ENCODE assay signal across 1 cellular context in the genomic region with DNA sequence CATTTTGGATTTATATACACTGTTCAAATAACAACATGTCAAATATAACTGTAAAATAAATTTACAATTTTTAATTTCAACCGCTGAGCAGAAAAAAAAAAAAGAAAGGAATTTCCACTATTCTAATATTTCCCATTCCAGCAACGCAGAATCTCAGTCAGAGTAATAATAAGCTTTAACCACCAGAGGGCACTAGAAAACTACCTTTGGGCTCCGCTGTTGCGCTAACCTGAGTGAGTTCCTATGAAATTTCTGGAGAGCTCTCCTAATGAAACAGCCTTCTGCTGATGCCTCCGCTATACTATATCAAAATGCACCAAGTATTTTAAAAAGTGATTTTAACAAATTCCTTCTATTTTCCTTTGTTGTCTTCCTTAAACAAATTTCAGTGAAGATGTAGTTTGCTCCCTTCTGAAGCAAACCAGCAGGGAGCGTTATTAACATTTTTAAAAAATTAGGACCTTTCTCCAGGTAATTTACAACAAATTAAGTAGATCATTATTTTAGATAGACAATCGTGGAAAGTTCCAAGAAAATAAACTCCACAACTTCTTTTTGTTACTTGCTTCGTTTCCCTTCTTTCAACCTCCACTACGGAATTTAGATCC.
TF ChIP-seq lines count a peak whose summit lies in the region.

No MANE protein-coding gene starts in this region.

TF ChIP-seq in K562, 482 proteins besides CTCF, POLR2A, EP300 and RAD21 (continued from another document and continues in another):
- TF ChIP-seq ZNF609 (CRISPR knock-in tag; IDR thresholded peaks at IDR 0.05; ENCODE audit: borderline replicate concordance): no peak
- TF ChIP-seq CBX3 (IDR thresholded peaks at IDR 0.05; ENCODE audit: borderline replicate concordance in 1 of 2, low read length in 2 of 2): 0 out of 3 replicates have a peak, but pooled peaks of 1 of the 2 experiments have one; percentile 65
- no peak for TF ChIP-seq POLR2G (IDR thresholded peaks at IDR 0.05; ENCODE audit: low read depth, low read length)
- TF ChIP-seq CEBPZ (IDR thresholded peaks at IDR 0.05; ENCODE audit: borderline replicate concordance, low read depth, low read length): no peak
- TF ChIP-seq MNT (conservative IDR thresholded peaks at IDR 0.05): no peak
- no peak for TF ChIP-seq ZNF3 (CRISPR knock-in tag; IDR thresholded peaks at IDR 0.05)
- TF ChIP-seq, protein P1, sequence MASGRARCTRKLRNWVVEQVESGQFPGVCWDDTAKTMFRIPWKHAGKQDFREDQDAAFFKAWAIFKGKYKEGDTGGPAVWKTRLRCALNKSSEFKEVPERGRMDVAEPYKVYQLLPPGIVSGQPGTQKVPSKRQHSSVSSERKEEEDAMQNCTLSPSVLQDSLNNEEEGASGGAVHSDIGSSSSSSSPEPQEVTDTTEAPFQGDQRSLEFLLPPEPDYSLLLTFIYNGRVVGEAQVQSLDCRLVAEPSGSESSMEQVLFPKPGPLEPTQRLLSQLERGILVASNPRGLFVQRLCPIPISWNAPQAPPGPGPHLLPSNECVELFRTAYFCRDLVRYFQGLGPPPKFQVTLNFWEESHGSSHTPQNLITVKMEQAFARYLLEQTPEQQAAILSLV (tag; IDR thresholded peaks at IDR 0.05): no peak
- no peak for TF ChIP-seq ZNF764 (CRISPR knock-in tag; IDR thresholded peaks at IDR 0.05; ENCODE audit: low read depth)
- TF ChIP-seq SMAD2 (IDR thresholded peaks at IDR 0.05; ENCODE audit: low read depth, low read length): no peak
- TF ChIP-seq JUND (IDR thresholded peaks at IDR 0.05; ENCODE audit: borderline replicate concordance, low read depth, low read length): peak; percentile 37; the same call in 1 of the 2 replicates
- no peak for TF ChIP-seq JUND (tag; IDR thresholded peaks at IDR 0.05; ENCODE audit: borderline replicate concordance, low read depth, low read length)
- TF ChIP-seq ZNF24 (IDR thresholded peaks at IDR 0.05): no peak
- TF ChIP-seq STAT6 (CRISPR knock-in tag; IDR thresholded peaks at IDR 0.05): no peak
- TF ChIP-seq FOXM1 (IDR thresholded peaks at IDR 0.05; ENCODE audit: low read depth): no peak
- no peak for TF ChIP-seq FOXM1 (CRISPR knock-in tag; IDR thresholded peaks at IDR 0.05; ENCODE audit: low read depth)
- no peak for TF ChIP-seq TAF9B (IDR thresholded peaks at IDR 0.05; ENCODE audit: partially characterized antibody)
- TF ChIP-seq, protein P2, sequence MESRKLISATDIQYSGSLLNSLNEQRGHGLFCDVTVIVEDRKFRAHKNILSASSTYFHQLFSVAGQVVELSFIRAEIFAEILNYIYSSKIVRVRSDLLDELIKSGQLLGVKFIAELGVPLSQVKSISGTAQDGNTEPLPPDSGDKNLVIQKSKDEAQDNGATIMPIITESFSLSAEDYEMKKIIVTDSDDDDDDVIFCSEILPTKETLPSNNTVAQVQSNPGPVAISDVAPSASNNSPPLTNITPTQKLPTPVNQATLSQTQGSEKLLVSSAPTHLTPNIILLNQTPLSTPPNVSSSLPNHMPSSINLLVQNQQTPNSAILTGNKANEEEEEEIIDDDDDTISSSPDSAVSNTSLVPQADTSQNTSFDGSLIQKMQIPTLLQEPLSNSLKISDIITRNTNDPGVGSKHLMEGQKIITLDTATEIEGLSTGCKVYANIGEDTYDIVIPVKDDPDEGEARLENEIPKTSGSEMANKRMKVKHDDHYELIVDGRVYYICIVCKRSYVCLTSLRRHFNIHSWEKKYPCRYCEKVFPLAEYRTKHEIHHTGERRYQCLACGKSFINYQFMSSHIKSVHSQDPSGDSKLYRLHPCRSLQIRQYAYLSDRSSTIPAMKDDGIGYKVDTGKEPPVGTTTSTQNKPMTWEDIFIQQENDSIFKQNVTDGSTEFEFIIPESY (CRISPR knock-in tag; IDR thresholded peaks at IDR 0.05): peak; percentile 100
- no peak for TF ChIP-seq BRD4 (IDR thresholded peaks at IDR 0.05)
- TF ChIP-seq, protein P3, sequence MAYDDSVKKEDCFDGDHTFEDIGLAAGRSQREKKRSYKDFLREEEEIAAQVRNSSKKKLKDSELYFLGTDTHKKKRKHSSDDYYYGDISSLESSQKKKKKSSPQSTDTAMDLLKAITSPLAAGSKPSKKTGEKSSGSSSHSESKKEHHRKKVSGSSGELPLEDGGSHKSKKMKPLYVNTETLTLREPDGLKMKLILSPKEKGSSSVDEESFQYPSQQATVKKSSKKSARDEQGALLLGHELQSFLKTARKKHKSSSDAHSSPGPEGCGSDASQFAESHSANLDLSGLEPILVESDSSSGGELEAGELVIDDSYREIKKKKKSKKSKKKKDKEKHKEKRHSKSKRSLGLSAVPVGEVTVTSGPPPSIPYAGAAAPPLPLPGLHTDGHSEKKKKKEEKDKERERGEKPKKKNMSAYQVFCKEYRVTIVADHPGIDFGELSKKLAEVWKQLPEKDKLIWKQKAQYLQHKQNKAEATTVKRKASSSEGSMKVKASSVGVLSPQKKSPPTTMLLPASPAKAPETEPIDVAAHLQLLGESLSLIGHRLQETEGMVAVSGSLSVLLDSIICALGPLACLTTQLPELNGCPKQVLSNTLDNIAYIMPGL (CRISPR knock-in tag; IDR thresholded peaks at IDR 0.05): no peak
- TF ChIP-seq MAX (CRISPR knock-in tag; IDR thresholded peaks at IDR 0.05): no peak
- TF ChIP-seq TAF7 (tag; IDR thresholded peaks at IDR 0.05): no peak
- no peak for TF ChIP-seq POU5F1 (IDR thresholded peaks at IDR 0.05; ENCODE audit: borderline replicate concordance, low read depth, low read length, partially characterized antibody)
- 0 out of 2 replicates have a peak, but pooled peaks have one; percentile 16 for TF ChIP-seq KLF16 (IDR thresholded peaks at IDR 0.05)
- TF ChIP-seq NR2C2 (CRISPR knock-in tag; IDR thresholded peaks at IDR 0.05): no peak
- TF ChIP-seq NR2C2 (tag; IDR thresholded peaks at IDR 0.05): no peak
- TF ChIP-seq, protein P4, sequence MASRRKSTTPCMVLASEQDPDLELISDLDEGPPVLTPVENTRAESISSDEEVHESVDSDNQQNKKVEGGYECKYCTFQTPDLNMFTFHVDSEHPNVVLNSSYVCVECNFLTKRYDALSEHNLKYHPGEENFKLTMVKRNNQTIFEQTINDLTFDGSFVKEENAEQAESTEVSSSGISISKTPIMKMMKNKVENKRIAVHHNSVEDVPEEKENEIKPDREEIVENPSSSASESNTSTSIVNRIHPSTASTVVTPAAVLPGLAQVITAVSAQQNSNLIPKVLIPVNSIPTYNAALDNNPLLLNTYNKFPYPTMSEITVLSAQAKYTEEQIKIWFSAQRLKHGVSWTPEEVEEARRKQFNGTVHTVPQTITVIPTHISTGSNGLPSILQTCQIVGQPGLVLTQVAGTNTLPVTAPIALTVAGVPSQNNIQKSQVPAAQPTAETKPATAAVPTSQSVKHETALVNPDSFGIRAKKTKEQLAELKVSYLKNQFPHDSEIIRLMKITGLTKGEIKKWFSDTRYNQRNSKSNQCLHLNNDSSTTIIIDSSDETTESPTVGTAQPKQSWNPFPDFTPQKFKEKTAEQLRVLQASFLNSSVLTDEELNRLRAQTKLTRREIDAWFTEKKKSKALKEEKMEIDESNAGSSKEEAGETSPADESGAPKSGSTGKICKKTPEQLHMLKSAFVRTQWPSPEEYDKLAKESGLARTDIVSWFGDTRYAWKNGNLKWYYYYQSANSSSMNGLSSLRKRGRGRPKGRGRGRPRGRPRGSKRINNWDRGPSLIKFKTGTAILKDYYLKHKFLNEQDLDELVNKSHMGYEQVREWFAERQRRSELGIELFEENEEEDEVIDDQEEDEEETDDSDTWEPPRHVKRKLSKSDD (conservative IDR thresholded peaks at IDR 0.05; ENCODE audit: low read length): no peak
- TF ChIP-seq, protein P5, sequence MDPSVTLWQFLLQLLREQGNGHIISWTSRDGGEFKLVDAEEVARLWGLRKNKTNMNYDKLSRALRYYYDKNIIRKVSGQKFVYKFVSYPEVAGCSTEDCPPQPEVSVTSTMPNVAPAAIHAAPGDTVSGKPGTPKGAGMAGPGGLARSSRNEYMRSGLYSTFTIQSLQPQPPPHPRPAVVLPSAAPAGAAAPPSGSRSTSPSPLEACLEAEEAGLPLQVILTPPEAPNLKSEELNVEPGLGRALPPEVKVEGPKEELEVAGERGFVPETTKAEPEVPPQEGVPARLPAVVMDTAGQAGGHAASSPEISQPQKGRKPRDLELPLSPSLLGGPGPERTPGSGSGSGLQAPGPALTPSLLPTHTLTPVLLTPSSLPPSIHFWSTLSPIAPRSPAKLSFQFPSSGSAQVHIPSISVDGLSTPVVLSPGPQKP (CRISPR knock-in tag; IDR thresholded peaks at IDR 0.05): no peak
